8 cellular contexts compared by ENCODE assay signal in the genomic region with DNA sequence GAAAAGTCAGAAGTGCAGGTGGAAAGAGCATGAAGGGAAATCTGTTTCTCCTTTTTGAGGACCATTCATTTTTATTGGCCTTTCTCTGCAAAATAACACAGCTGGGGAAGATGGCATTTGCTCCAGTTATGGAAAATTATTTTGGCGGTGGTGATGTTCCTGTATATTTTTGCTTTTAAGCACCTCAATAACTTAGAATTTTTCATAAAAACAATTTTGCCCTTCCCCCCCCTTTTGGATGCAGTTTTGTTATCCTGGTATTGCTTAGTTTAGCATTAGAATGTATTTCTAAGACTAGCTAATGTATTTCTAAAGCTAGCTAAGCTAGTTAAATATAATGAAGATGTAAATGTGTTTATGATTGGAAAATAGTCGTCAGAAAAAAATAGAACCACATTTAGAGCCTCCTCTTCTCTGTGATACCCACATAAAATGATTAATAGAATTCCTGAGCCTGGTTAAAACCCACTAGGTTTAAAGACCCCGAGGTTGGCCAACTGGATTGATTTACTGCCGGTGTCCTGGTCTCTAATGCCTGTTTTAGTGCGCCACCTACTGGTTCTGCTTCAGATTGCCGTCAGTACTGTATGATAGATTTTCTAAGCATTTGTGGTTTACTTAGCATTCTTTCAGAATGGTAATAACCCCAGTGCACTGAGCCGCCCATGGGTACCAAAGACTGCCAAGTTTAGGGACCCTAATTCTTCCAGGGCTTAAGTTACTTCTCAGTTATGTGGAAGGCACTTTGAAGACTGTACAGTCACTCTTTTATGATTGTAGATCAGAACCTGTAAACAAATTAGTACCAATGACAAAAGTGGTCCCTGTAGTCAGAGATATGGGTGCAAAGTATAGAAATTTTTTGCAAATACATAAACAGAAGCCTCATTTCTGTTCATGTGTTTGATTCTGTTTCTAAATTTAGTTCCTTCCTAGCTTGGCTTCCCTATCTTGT. TPM values are rescaled to one million over a fixed set of nuclear protein-coding genes. Genes with fewer than 3 reads are reported as not detected.
DNase-seq lines count a peak whose midpoint lies in the region; ATAC-seq, FAIRE-seq and TF ChIP-seq lines count a peak whose summit lies in the region.

No MANE protein-coding gene starts in this region.

- H3K9me3 ChIP-seq in lower lobe of right lung, result no peaks in the 10 kb centered on the region

- intact Hi-C loops in lower lobe of right lung (cut with DNase I), result no loop called here

- FAIRE-seq in GM18507 (lab: Jason Lieb, UNC), result peak; percentile 84

- peak; percentile 86 for TF ChIP-seq CTCF in lower lobe of right lung (IDR thresholded peaks at IDR 0.05)

- H3K36me3 ChIP-seq in lower lobe of right lung, result peaks cover 4% of the 10 kb centered on the region

- H3K27me3 ChIP-seq in lower lobe of right lung (ENCODE audit: low read depth), result no peaks in the 10 kb centered on the region

- ATAC-seq in HG03442 (IDR thresholded peaks at IDR 0.05; ENCODE audit: unreplicated experiment) (peak; percentile 54), lower lobe of right lung (peak; percentile 60 to 70)

- H3K4me3 ChIP-seq in lower lobe of right lung, result no peak overlapping the region

- H3K4me1 ChIP-seq in lower lobe of right lung, result peaks cover 76% of the 10 kb centered on the region

- H3K27ac ChIP-seq in lower lobe of right lung, result peak overlapping the region; percentile 100

- DNase-seq in GM18507 (ENCODE audit: extremely low spot score, insufficient read length, low read depth), result no peak
- DNase-seq in NCI-H748 treated with DMSO at 0.1 percent for 48 hours (lab: John Stamatoyannopoulos, UW), result peak; percentile 47
- DNase-seq in activated CD4-positive, alpha-beta T cell treated with anti-CD3 and anti-CD28 coated beads, Interleukin-2, amount 50 U/mL, for 4 hours, result peak; percentile 81 to 85
- peak; percentile 74 to 86 for DNase-seq in dermis microvascular lymphatic vessel endothelial cell (ENCODE audit: low read depth in 2 of 2)
- DNase-seq in lower lobe of right lung, result peak; percentile 64
- DNase-seq in stimulated activated CD4-positive, alpha-beta T cell treated with anti-CD3 and anti-CD28 coated beads, Interleukin-4, amount 100 ng/mL, for 48 hours (ENCODE audit: low read depth in 2 of 2), result peak; percentile 71 to 75
- DNase-seq in HPDE6-E6E7 (ENCODE audit: extremely low spot score), result no peak

RNA-seq across cellular contexts. Expression of gene KLF3, which starts 11.4 kb away (rescaled TPM):
- total RNA-seq in dermis microvascular lymphatic vessel endothelial cell (15.8 and 24.8 TPM in 2 replicates), lower lobe of right lung (58.0 TPM)

Comparison
In these comparisons a context has a peak if more than half of its experiments do, and no peak if none do; other contexts are left out.
1. DNase-seq: peak in NCI-H748 treated with DMSO at 0.1 percent for 48 hours (single experiment), activated CD4-positive, alpha-beta T cell treated with anti-CD3 and anti-CD28 coated beads, Interleukin-2, amount 50 U/mL, for 4 hours (2 of 2), dermis microvascular lymphatic vessel endothelial cell (2 of 2), lower lobe of right lung (single experiment) and stimulated activated CD4-positive, alpha-beta T cell treated with anti-CD3 and anti-CD28 coated beads, Interleukin-4, amount 100 ng/mL, for 48 hours (2 of 2); none in GM18507 (single experiment) and HPDE6-E6E7 (single experiment).